In genomic region chr9:134322781-134323241, GRCh38 we compare ENCODE assay signal across 17 cellular contexts. TPM values are rescaled to one million over a fixed set of nuclear protein-coding genes. Genes with fewer than 3 reads are reported as not detected.
A peak's percentile ranks its signal among the peaks of the same experiment; 100 is the strongest.
DNase-seq lines count a peak whose midpoint lies in the region; TF ChIP-seq lines count a peak whose summit lies in the region.
"Had no signal": no experiment of that assay in that cellular context is flagged by ENCODE, and none has a peak within 500 bp of the region (broad histone marks: within the 10 kb centered on the region; RNA-seq: fewer than 3 reads in every experiment).

No MANE protein-coding gene starts in this region.

- no peak for TF ChIP-seq EP300 in sigmoid colon (IDR thresholded peaks at IDR 0.05)

- peaks cover 0 to 8% (median 0%) of the 10 kb centered on the region in 11 experiments; a peak in 3 of 22 replicates for H3K27me3 ChIP-seq in BLaER1 treated with 17β-estradiol and CSF1 and Interleukin-3, amounts not matched to agents 10 nM and 100 nM
- H3K27me3 ChIP-seq in WERI-Rb-1 (ENCODE audit: insufficient read depth, low read depth, severe bottlenecking) (no peaks in the 10 kb centered on the region), sigmoid colon (no peaks in the 10 kb centered on the region)

- H3K4me1 ChIP-seq in BLaER1 treated with 17β-estradiol and CSF1 and Interleukin-3, amounts not matched to agents 10 nM and 100 nM: peaks cover 44 to 86% (median 79%) of the 10 kb centered on the region in 10 experiments
- peaks cover 0 to 42% (median 35%) of the 10 kb centered on the region in 4 donors for H3K4me1 ChIP-seq in sigmoid colon

- peaks cover 4 to 33% (median 9%) of the 10 kb centered on the region in 11 experiments; a peak in 19 of 22 replicates for H4K20me1 ChIP-seq in BLaER1 treated with 17β-estradiol and CSF1 and Interleukin-3, amounts not matched to agents 10 nM and 100 nM

- peak overlapping the region in 7 of 11 experiments; percentile 23 to 68 (median 62); a peak in 13 of 22 replicates for H3K9ac ChIP-seq in BLaER1 treated with 17β-estradiol and CSF1 and Interleukin-3, amounts not matched to agents 10 nM and 100 nM

- H3K27ac Mint-ChIP-seq in immature natural killer cell: peak overlapping the region in 2 of 6 donors; percentile 40 to 69
- H3K27ac Mint-ChIP-seq: activated naive CD4-positive, alpha-beta T cell treated with anti-CD3 and anti-CD28 coated beads, Interleukin-2, amount 10 ng/mL, durations not matched to agents 7 days and 5 days had no signal

- intact Hi-C loops in sigmoid colon (cut with DNase I): loop anchor here (10.0 kb wide), 1 partner anchor 412 kb away; no protein-coding TSS in a partner anchor

- H3K9me3 ChIP-seq in BLaER1 treated with 17β-estradiol and CSF1 and Interleukin-3, amounts not matched to agents 10 nM and 100 nM (replicated peaks in 1 of 11): no peaks in the 10 kb centered on the region
- H3K9me3 ChIP-seq in WERI-Rb-1 (ENCODE audit: severe bottlenecking) (no peaks in the 10 kb centered on the region), sigmoid colon (no peaks in the 10 kb centered on the region)

- H3K4me3 Mint-ChIP-seq in immature natural killer cell: peak overlapping the region in 3 of 5 donors; percentile 30 to 41 (median 36)
- H3K4me3 Mint-ChIP-seq: activated naive CD4-positive, alpha-beta T cell treated with anti-CD3 and anti-CD28 coated beads, Interleukin-2, amount 10 ng/mL, durations not matched to agents 7 days and 5 days had no signal

- 91% methylated on average over 7 of the region's 7 CpGs for WGBS in sigmoid colon, 2 donors

- no peaks in the 10 kb centered on the region for H3K9me3 Mint-ChIP-seq in immature natural killer cell
- H3K9me3 Mint-ChIP-seq: activated naive CD4-positive, alpha-beta T cell treated with anti-CD3 and anti-CD28 coated beads, Interleukin-2, amount 10 ng/mL, durations not matched to agents 7 days and 5 days had no signal

- TF ChIP-seq CTCF in WERI-Rb-1 (IDR thresholded peaks at IDR 0.05; ENCODE audit: low read depth, low read length): no peak
- TF ChIP-seq CTCF in sigmoid colon (IDR thresholded peaks at IDR 0.05): no peak

- H3K36me3 Mint-ChIP-seq in immature natural killer cell: no peaks in the 10 kb centered on the region
- H3K36me3 Mint-ChIP-seq: activated naive CD4-positive, alpha-beta T cell treated with anti-CD3 and anti-CD28 coated beads, Interleukin-2, amount 10 ng/mL, durations not matched to agents 7 days and 5 days had no signal

- no peaks in the 10 kb centered on the region for H3K36me3 ChIP-seq in BLaER1 treated with 17β-estradiol and CSF1 and Interleukin-3, amounts not matched to agents 10 nM and 100 nM
- no peaks in the 10 kb centered on the region for H3K36me3 ChIP-seq in WERI-Rb-1
- no peaks in the 10 kb centered on the region for H3K36me3 ChIP-seq in sigmoid colon

- H3K4me3 ChIP-seq in BLaER1 treated with 17β-estradiol and CSF1 and Interleukin-3, amounts not matched to agents 10 nM and 100 nM: no peak overlapping the region
- H3K4me3 ChIP-seq in WERI-Rb-1 (ENCODE audit: low read depth, low read length) (no peak overlapping the region), sigmoid colon (no peak overlapping the region)

- no peak for TF ChIP-seq POLR2A in sigmoid colon (IDR thresholded peaks at IDR 0.05)

- H3K27ac ChIP-seq in BLaER1 treated with 17β-estradiol and CSF1 and Interleukin-3, amounts not matched to agents 10 nM and 100 nM: peak overlapping the region in 6 of 11 experiments; percentile 7 to 97 (median 78); a peak in 9 of 22 replicates
- H3K27ac ChIP-seq in WERI-Rb-1: no peak overlapping the region
- peak overlapping the region in 1 of 4 donors; percentile 100 for H3K27ac ChIP-seq in sigmoid colon

- H3K27me3 Mint-ChIP-seq in immature natural killer cell (ENCODE audit: low read depth in 3 of 3): peaks cover 0 to 7% (median 7%) of the 10 kb centered on the region in 3 donors

- H3K4me1 Mint-ChIP-seq in immature natural killer cell: peaks cover 6 to 10% of the 10 kb centered on the region in 2 donors

- peak overlapping the region in 10 of 11 experiments; percentile 73 to 100 (median 99); a peak in 20 of 22 replicates for H3K4me2 ChIP-seq in BLaER1 treated with 17β-estradiol and CSF1 and Interleukin-3, amounts not matched to agents 10 nM and 100 nM

- peak; percentile 4 for DNase-seq in WERI-Rb-1
- DNase-seq in immature natural killer cell: peak in 1 of 3 donors; percentile 35
- DNase-seq in sigmoid colon: peak; percentile 59
- DNase-seq in stimulated activated CD4-positive, alpha-beta T cell treated with anti-CD3 and anti-CD28 coated beads, Interleukin-15, amount 100 ng/mL, for 24 hours: no peak
- no peak for DNase-seq in AG08396 (ENCODE audit: low spot score)
- no peak for DNase-seq in MV-4-11 (lab: John Stamatoyannopoulos, UW)
- no peak for DNase-seq in globus pallidus (ENCODE audit: low spot score)
- DNase-seq: ACHN; activated naive CD4-positive, alpha-beta T cell treated with anti-CD3 and anti-CD28 coated beads, Interleukin-2, amount 10 ng/mL, durations not matched to agents 7 days and 5 days; effector CD8-positive, alpha-beta T cell; GF-D8; HCEC 1CT; hippocampal formation; NCI-H2081; NCI-H524; stimulated activated CD4-positive, alpha-beta T cell treated with anti-CD3 and anti-CD28 coated beads, Interleukin-2, amount 100 ng/mL, for 24 hours had no signal

RNA-seq across cellular contexts. Expression of gene RXRA, which starts 3.4 kb away (rescaled TPM):
- polyA plus RNA-seq in immature natural killer cell (1 to 10 TPM; 1.0 to 4.4 (median 1.9) TPM), sigmoid colon (10 to 100 TPM; 27.6 to 50.8 (median 38.4) TPM)
- 10 to 100 TPM; 26.7 to 49.0 (median 31.4) TPM for total RNA-seq in sigmoid colon

Comparison
In these comparisons a context has a peak if more than half of its experiments do, and no peak if none do; other contexts are left out.
1. DNase-seq: peak in WERI-Rb-1 (single experiment) and sigmoid colon (single experiment); none in stimulated activated CD4-positive, alpha-beta T cell treated with anti-CD3 and anti-CD28 coated beads, Interleukin-15, amount 100 ng/mL, for 24 hours (single experiment), AG08396 (single experiment), MV-4-11 (single experiment) and globus pallidus (single experiment).
2. RNA of gene RXRA, which starts 3.4 kb away (polyA plus RNA-seq): 27.6 to 50.8 TPM in sigmoid colon; 1.0 to 4.4 TPM in immature natural killer cell; every median in the first group is over 4 times any median in the second.